17 cellular contexts compared by ENCODE assay signal in the genomic region with DNA sequence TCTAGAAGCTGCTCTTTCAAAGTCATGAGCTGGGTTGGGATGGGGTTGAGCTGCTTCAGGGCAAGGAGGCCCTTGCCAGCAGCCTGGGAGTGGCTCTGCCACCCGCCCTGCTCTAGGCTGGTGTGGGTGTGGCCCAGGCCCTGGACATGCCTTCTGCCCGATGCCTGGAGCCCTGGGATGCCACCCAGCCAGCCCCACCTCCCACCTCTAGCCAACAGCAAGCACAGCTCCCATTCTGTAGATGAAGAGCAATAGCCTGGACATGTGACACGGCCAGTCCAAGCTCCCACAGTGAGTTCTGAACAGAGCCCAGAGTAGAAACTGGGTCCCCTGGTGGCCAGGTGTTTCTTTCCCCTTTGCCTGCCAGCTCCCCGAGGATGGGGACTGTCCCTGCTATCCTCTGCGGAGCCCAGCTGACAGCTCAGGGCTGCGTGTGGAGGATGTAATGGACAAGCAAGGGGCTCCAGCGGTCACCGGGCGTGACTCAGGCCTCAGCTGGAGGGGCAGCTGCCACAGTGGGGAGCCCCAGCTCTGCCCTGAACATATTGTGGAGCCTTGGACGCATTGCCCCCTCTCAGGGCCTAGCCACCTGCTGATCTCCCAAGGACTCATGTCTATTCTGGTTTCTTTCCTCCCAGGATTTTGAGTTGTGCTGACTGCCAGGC.
DNase-seq lines count a peak whose midpoint lies in the region; ATAC-seq and TF ChIP-seq lines count a peak whose summit lies in the region.
"Had no signal": no experiment of that assay in that cellular context is flagged by ENCODE, and none has a peak within 500 bp of the region (broad histone marks: within the 10 kb centered on the region; RNA-seq: fewer than 3 reads in every experiment).

No MANE protein-coding gene starts in this region.

- peaks cover 0 to 13% (median 0%) of the 10 kb centered on the region in 11 experiments; a peak in 4 of 22 replicates for H3K9me3 ChIP-seq in BLaER1 treated with 17β-estradiol and CSF1 and Interleukin-3, amounts not matched to agents 10 nM and 100 nM (replicated peaks in 1 of 11)
- H3K9me3 ChIP-seq in mucosa of descending colon, result no peaks in the 10 kb centered on the region
- H3K9me3 ChIP-seq: esophagus muscularis mucosa, prostate gland had no signal

- peaks cover 0 to 6% (median 0%) of the 10 kb centered on the region in 11 experiments; a peak in 3 of 22 replicates for H3K36me3 ChIP-seq in BLaER1 treated with 17β-estradiol and CSF1 and Interleukin-3, amounts not matched to agents 10 nM and 100 nM
- no peaks in the 10 kb centered on the region for H3K36me3 ChIP-seq in mucosa of descending colon (ENCODE audit: low read depth)
- H3K36me3 ChIP-seq: prostate gland had no signal

- TF ChIP-seq CTCF in mucosa of descending colon (IDR thresholded peaks at IDR 0.05), result no peak

- DNase-seq in LoVo (ENCODE audit: low spot score), result peak; percentile 52
- DNase-seq in mucosa of descending colon, result peak in 1 of 3 donors; percentile 44
- no peak for DNase-seq in mesenteric fat pad (ENCODE audit: low spot score)
- DNase-seq in superior temporal gyrus (ENCODE audit: extremely low spot score), result no peak
- no peak for DNase-seq in NCI-H2171 (lab: John Stamatoyannopoulos, UW)
- DNase-seq in GM19240 (ENCODE audit: insufficient read length, low spot score), result no peak
- DNase-seq: activated CD4-positive, alpha-beta T cell treated with anti-CD3 and anti-CD28 coated beads for 36 hours; activated naive CD4-positive, alpha-beta T cell treated with anti-CD3 and anti-CD28 coated beads for 36 hours; MV-4-11; NCI-H226; SIG-M5; T1000 had no signal

- peaks cover 6 to 68% (median 60%) of the 10 kb centered on the region in 10 experiments; a peak in 19 of 20 replicates for H3K4me1 ChIP-seq in BLaER1 treated with 17β-estradiol and CSF1 and Interleukin-3, amounts not matched to agents 10 nM and 100 nM
- no peaks in the 10 kb centered on the region for H3K4me1 ChIP-seq in mucosa of descending colon (ENCODE audit: low read depth)
- H3K4me1 ChIP-seq: prostate gland had no signal

- H3K27me3 ChIP-seq in BLaER1 treated with 17β-estradiol and CSF1 and Interleukin-3, amounts not matched to agents 10 nM and 100 nM, result 0 out of 22 replicates have a peak, but pooled peaks cover 0 to 3% (median 0%) of the 10 kb centered on the region in 11 experiments
- H3K27me3 ChIP-seq: esophagus muscularis mucosa, hepatocyte had no signal

- H3K27ac ChIP-seq in BLaER1 treated with 17β-estradiol and CSF1 and Interleukin-3, amounts not matched to agents 10 nM and 100 nM, result 0 out of 22 replicates have a peak overlapping the region, but pooled peaks of 1 of the 11 experiments have one; percentile 9
- H3K27ac ChIP-seq: esophagus muscularis mucosa, prostate gland had no signal

- intact Hi-C loops in mucosa of descending colon (cut with DNase I, micrococcal nuclease), result no loop called here

- peaks cover 0 to 12% (median 0%) of the 10 kb centered on the region in 11 experiments; a peak in 1 of 22 replicates for H4K20me1 ChIP-seq in BLaER1 treated with 17β-estradiol and CSF1 and Interleukin-3, amounts not matched to agents 10 nM and 100 nM

- H3K4me3 ChIP-seq in BLaER1 treated with 17β-estradiol and CSF1 and Interleukin-3, amounts not matched to agents 10 nM and 100 nM, result no peak overlapping the region
- H3K4me3 ChIP-seq in mucosa of descending colon, result no peak overlapping the region
- H3K4me3 ChIP-seq: esophagus muscularis mucosa, hepatocyte, prostate gland had no signal

- H3K4me2 ChIP-seq in BLaER1 treated with 17β-estradiol and CSF1 and Interleukin-3, amounts not matched to agents 10 nM and 100 nM, result peak overlapping the region in 9 of 11 experiments; percentile 38 to 76 (median 57); a peak in 18 of 22 replicates

- no peak overlapping the region; a peak in 1 of 22 replicates for H3K9ac ChIP-seq in BLaER1 treated with 17β-estradiol and CSF1 and Interleukin-3, amounts not matched to agents 10 nM and 100 nM

- ATAC-seq in esophagus mucosa (peak; percentile 64), mucosa of descending colon (peak; percentile 54)
- ATAC-seq: activated CD4-positive, alpha-beta T cell treated with anti-CD3 and anti-CD28 coated beads for 36 hours had no signal
